16 cellular contexts compared by ENCODE assay signal in the genomic region with DNA sequence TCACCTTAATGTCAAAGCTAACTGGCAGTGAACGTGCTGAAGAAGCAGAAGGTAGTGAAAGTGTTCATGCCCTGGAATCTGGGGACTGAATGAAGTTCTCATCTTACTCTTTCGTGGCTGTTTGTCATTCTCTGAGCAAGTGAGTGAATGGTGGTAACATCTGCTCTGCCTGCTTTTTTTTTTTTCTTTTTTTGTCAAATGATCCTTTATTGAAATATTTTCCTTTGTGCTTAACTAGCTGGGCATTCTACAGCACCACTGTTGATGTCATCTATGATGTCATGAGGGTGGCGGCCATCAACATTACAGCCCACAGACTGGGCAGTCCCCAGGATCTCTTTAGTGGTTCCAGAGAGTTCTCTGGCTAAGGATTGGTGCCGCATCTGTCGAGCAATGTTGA.
A peak's percentile ranks its signal among the peaks of the same experiment; 100 is the strongest.
DNase-seq lines count a peak whose midpoint lies in the region; ATAC-seq, FAIRE-seq and TF ChIP-seq lines count a peak whose summit lies in the region.
"Had no signal": no experiment of that assay in that cellular context is flagged by ENCODE, and none has a peak within 500 bp of the region (broad histone marks: within the 10 kb centered on the region; RNA-seq: fewer than 3 reads in every experiment).

No MANE protein-coding gene starts in this region.

- H3K4me1 Mint-ChIP-seq in astrocyte (ENCODE audit: low read depth, unreplicated experiment), result peaks cover 27% of the 10 kb centered on the region
- peaks cover 7% of the 10 kb centered on the region for H3K4me1 Mint-ChIP-seq in stimulated activated naive CD8-positive, alpha-beta T cell treated with anti-CD3 and anti-CD28 coated beads, Interleukin-15, amount 100 ng/mL, for 72 hours

- H3K27me3 Mint-ChIP-seq in astrocyte (ENCODE audit: low read depth, unreplicated experiment), result no peaks in the 10 kb centered on the region
- peaks cover 13% of the 10 kb centered on the region for H3K27me3 Mint-ChIP-seq in stimulated activated naive CD8-positive, alpha-beta T cell treated with anti-CD3 and anti-CD28 coated beads, Interleukin-15, amount 100 ng/mL, for 72 hours

- H3K27ac ChIP-seq in HEK293 (ENCODE audit: extremely low read depth, low read depth, low read length) (no peak overlapping the region), astrocyte (ENCODE audit: low read depth, low read length) (no peak overlapping the region), lung (ENCODE audit: low read depth in 1 of 2, low read length in 1 of 2) (peak overlapping the region; percentile 24 to 65)
- H3K27ac ChIP-seq: Peyer's patch had no signal

- H3K36me3 Mint-ChIP-seq in astrocyte (ENCODE audit: low read depth, unreplicated experiment), result peaks cover 29% of the 10 kb centered on the region

- H3K27me3 ChIP-seq in astrocyte (ENCODE audit: insufficient read depth, low read length), result no peaks in the 10 kb centered on the region
- no peaks in the 10 kb centered on the region for H3K27me3 ChIP-seq in lung (ENCODE audit: control insufficient read depth, insufficient read depth)
- H3K27me3 ChIP-seq: Peyer's patch had no signal

- H3K79me2 ChIP-seq in astrocyte (ENCODE audit: insufficient read depth, low read length), result no peaks in the 10 kb centered on the region

- no peak overlapping the region for H3K9ac ChIP-seq in astrocyte (ENCODE audit: low read length)

- POLR2A ChIA-PET in HEK293 (lab: Yijun Ruan, JAX), result no interaction called here

- no peaks in the 10 kb centered on the region for H3K9me3 ChIP-seq in HEK293 (ENCODE audit: control insufficient read depth, insufficient read depth, low read depth, low read length)
- H3K9me3 ChIP-seq in astrocyte (ENCODE audit: insufficient read depth, low read depth, low read length), result no peaks in the 10 kb centered on the region
- peaks cover 0 to 2% of the 10 kb centered on the region in 2 donors for H3K9me3 ChIP-seq in lung (ENCODE audit: control insufficient read depth in 2 of 2, insufficient read depth in 1 of 2, low read length in 1 of 2)
- H3K9me3 ChIP-seq: Peyer's patch had no signal

- TF ChIP-seq CTCF in HEK293 (tag by site-specific recombination; IDR thresholded peaks at IDR 0.05), result no peak
- TF ChIP-seq CTCF in astrocyte (IDR thresholded peaks at IDR 0.05; ENCODE audit: insufficient read depth, low read depth, low read length), result no peak
- TF ChIP-seq CTCF in lung (IDR thresholded peaks at IDR 0.05; ENCODE audit: control extremely low read depth, extremely low read depth), result no peak

- H2AFZ ChIP-seq in astrocyte (ENCODE audit: low read depth, low read length), result no peak overlapping the region

- DNase-seq in HT1080 (ENCODE audit: low read depth) (peak; percentile 27), astrocyte (ENCODE audit: low read depth) (no peak), lung (ENCODE audit: low spot score) (no peak)
- DNase-seq in stimulated activated CD4-positive, alpha-beta T cell treated with anti-CD3 and anti-CD28 coated beads, Interleukin-4, amount 100 ng/mL, for 1 hour, result no peak
- no peak for DNase-seq in activated naive CD4-positive, alpha-beta T cell treated with anti-CD3 and anti-CD28 coated beads, Interleukin-2, amount 50 U/mL, for 16 hours
- DNase-seq in stimulated activated naive CD8-positive, alpha-beta T cell treated with anti-CD3 and anti-CD28 coated beads, Interleukin-15, amount 100 ng/mL, for 72 hours, result no peak
- DNase-seq: ACHN, COR-L47, H9, NCI-H1417 treated with DMSO at 0.1 percent for 48 hours, NCI-H2029, NCI-H510A, Peyer's patch, SHP77 had no signal

- CTCF ChIA-PET in HEK293 (lab: Yijun Ruan, JAX), result no interaction called here

- H3K27ac Mint-ChIP-seq in astrocyte (ENCODE audit: unreplicated experiment), result peak overlapping the region; percentile 15
- H3K27ac Mint-ChIP-seq in stimulated activated naive CD8-positive, alpha-beta T cell treated with anti-CD3 and anti-CD28 coated beads, Interleukin-15, amount 100 ng/mL, for 72 hours, result no peak overlapping the region
- H3K27ac Mint-ChIP-seq: H9 had no signal

- H4K20me1 ChIP-seq in astrocyte (ENCODE audit: insufficient read depth, low read length), result no peaks in the 10 kb centered on the region

- H3K4me3 ChIP-seq in HEK293 (ENCODE audit: low read depth, low read length) (no peak overlapping the region), astrocyte (ENCODE audit: insufficient read depth, low read depth, low read length) (no peak overlapping the region), lung (no peak overlapping the region)
- H3K4me3 ChIP-seq: K562, Peyer's patch had no signal

- no peak for FAIRE-seq in astrocyte (lab: Jason Lieb, UNC)
- FAIRE-seq: K562 had no signal

- no peak for ATAC-seq in lung (ENCODE audit: insufficient read depth, low FRiP score)
- ATAC-seq in stimulated activated naive CD8-positive, alpha-beta T cell treated with anti-CD3 and anti-CD28 coated beads, Interleukin-15, amount 100 ng/mL, for 72 hours, result no peak
- ATAC-seq: K562 had no signal

- 86 to 94% methylated on average over 5 of the region's 5 CpGs for WGBS in lung, 2 donors

- H3K4me1 ChIP-seq in HEK293 (ENCODE audit: control insufficient read depth, insufficient read depth, low read length) (no peaks in the 10 kb centered on the region; the same call in 1 of the 2 replicates), astrocyte (ENCODE audit: insufficient read depth, low read length) (peaks cover 10% of the 10 kb centered on the region), lung (ENCODE audit: control insufficient read depth in 2 of 2, insufficient read depth in 2 of 2, low read length in 2 of 2) (peaks cover 9 to 13% of the 10 kb centered on the region in 2 donors)
- H3K4me1 ChIP-seq: Peyer's patch had no signal

- no peak overlapping the region for H3K4me3 Mint-ChIP-seq in astrocyte (ENCODE audit: unreplicated experiment)
- no peak overlapping the region for H3K4me3 Mint-ChIP-seq in stimulated activated naive CD8-positive, alpha-beta T cell treated with anti-CD3 and anti-CD28 coated beads, Interleukin-15, amount 100 ng/mL, for 72 hours
- H3K4me3 Mint-ChIP-seq: H9 had no signal

- H3K9me3 Mint-ChIP-seq in astrocyte (ENCODE audit: unreplicated experiment), result peaks cover 6% of the 10 kb centered on the region
- H3K9me3 Mint-ChIP-seq in stimulated activated naive CD8-positive, alpha-beta T cell treated with anti-CD3 and anti-CD28 coated beads, Interleukin-15, amount 100 ng/mL, for 72 hours, result no peaks in the 10 kb centered on the region
- H3K9me3 Mint-ChIP-seq: H9 had no signal

- H3K36me3 ChIP-seq in HEK293 (ENCODE audit: control insufficient read depth in 2 of 2, insufficient read depth in 1 of 2, low read length in 2 of 2), result no peaks in the 10 kb centered on the region
- H3K36me3 ChIP-seq in astrocyte (ENCODE audit: insufficient read depth, low read length), result no peaks in the 10 kb centered on the region
- H3K36me3 ChIP-seq in lung (ENCODE audit: control insufficient read depth in 2 of 2, insufficient read depth in 2 of 2, low read length in 2 of 2), result no peaks in the 10 kb centered on the region
- H3K36me3 ChIP-seq: Peyer's patch had no signal

- H3K4me2 ChIP-seq in astrocyte (ENCODE audit: low read length), result no peak overlapping the region

TF ChIP-seq in HEK293, 187 proteins besides CTCF, POLR2A, EP300 and RAD21:
- TF ChIP-seq ZNF629 (tag by site-specific recombination; IDR thresholded peaks at IDR 0.05) (peak; percentile 72), ZNF114 (tag by site-specific recombination; IDR thresholded peaks at IDR 0.05) (no peak), KLF16 (tag by site-specific recombination; IDR thresholded peaks at IDR 0.05) (no peak)
- TF ChIP-seq, protein P1, sequence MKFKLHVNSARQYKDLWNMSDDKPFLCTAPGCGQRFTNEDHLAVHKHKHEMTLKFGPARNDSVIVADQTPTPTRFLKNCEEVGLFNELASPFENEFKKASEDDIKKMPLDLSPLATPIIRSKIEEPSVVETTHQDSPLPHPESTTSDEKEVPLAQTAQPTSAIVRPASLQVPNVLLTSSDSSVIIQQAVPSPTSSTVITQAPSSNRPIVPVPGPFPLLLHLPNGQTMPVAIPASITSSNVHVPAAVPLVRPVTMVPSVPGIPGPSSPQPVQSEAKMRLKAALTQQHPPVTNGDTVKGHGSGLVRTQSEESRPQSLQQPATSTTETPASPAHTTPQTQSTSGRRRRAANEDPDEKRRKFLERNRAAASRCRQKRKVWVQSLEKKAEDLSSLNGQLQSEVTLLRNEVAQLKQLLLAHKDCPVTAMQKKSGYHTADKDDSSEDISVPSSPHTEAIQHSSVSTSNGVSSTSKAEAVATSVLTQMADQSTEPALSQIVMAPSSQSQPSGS (tag by site-specific recombination; IDR thresholded peaks at IDR 0.05; ENCODE audit: low read depth), result peak; percentile 72

Comparison
In these comparisons a context has a peak if more than half of its experiments do, and no peak if none do; other contexts are left out.
1. H3K27ac ChIP-seq: peak in lung (2 of 2); none in HEK293 (single experiment) and astrocyte (single experiment).